23 cellular contexts compared by ENCODE assay signal in the genomic region with DNA sequence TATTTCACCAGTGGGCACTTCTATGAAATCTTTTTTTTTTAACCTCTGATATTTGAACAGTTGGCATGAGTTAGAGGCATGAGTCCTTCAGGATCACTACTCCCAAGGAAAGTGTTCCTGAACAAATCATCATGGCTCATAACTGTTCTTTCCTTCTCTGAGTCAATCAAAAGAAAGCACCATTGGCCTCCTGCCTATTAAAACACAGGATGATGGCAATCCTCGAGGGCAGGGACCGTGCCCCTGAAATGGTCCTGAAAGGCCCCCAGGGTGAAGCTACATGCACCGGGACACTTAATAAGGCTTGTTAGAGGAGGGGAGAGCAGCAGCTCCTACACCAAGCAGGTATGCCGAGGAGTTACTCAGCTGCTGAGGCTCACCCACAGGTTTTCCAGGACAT. TPM values are rescaled to one million over a fixed set of nuclear protein-coding genes. Genes with fewer than 3 reads are reported as not detected.
A peak's percentile ranks its signal among the peaks of the same experiment; 100 is the strongest.
DNase-seq lines count a peak whose midpoint lies in the region; ATAC-seq and TF ChIP-seq lines count a peak whose summit lies in the region.
"Had no signal": no experiment of that assay in that cellular context is flagged by ENCODE, and none has a peak within 500 bp of the region (broad histone marks: within the 10 kb centered on the region; RNA-seq: fewer than 3 reads in every experiment).

No MANE protein-coding gene starts in this region.

- 27% methylated on average over 2 of the region's 4 CpGs for WGBS in SK-N-SH (ENCODE audit: low lambda C conversion rate)
- WGBS in body of pancreas, 2 donors, result 68 to 70% methylated on average over 4 of the region's 4 CpGs
- 70 to 79% methylated on average over 4 of the region's 4 CpGs for WGBS in sigmoid colon, 2 donors

- TF ChIP-seq POLR2A in body of pancreas (IDR thresholded peaks at IDR 0.05) (no peak), sigmoid colon (IDR thresholded peaks at IDR 0.05) (no peak)

- TF ChIP-seq CTCF in SK-N-SH (IDR thresholded peaks at IDR 0.05) (no peak), fibroblast of the aortic adventitia (IDR thresholded peaks at IDR 0.05; ENCODE audit: insufficient read depth, low read length) (no peak), tibial artery (IDR thresholded peaks at IDR 0.05) (peak in 1 of 2 experiments; percentile 6), body of pancreas (IDR thresholded peaks at IDR 0.05) (no peak), sigmoid colon (IDR thresholded peaks at IDR 0.05) (no peak)

- no peaks in the 10 kb centered on the region for H3K9me3 ChIP-seq in SK-N-SH
- H3K9me3 ChIP-seq in tibial artery, result no peaks in the 10 kb centered on the region
- no peaks in the 10 kb centered on the region for H3K9me3 ChIP-seq in body of pancreas
- no peaks in the 10 kb centered on the region for H3K9me3 ChIP-seq in sigmoid colon
- H3K9me3 ChIP-seq: left lung, upper lobe of right lung had no signal

- intact Hi-C loops in tibial artery (cut with DNase I; ENCODE audit: low total_unique reads), result no loop called here
- intact Hi-C loops in body of pancreas (cut with DNase I), result no loop called here
- intact Hi-C loops in sigmoid colon (cut with DNase I), result no loop called here

- H2AFZ ChIP-seq in SK-N-SH (ENCODE audit: low read depth), result no peak overlapping the region

- H3K9ac ChIP-seq in SK-N-SH, result no peak overlapping the region

- no peak overlapping the region for H3K4me2 ChIP-seq in SK-N-SH

- in situ Hi-C loops in ACHN (cut with HindIII; ENCODE audit: low pct_ligation_motif_present, low pct_unique_long_range_greater_than_20kb, low sequenced_read_pairs), result no loop called here

- peaks cover 6% of the 10 kb centered on the region for H3F3A ChIP-seq in SK-N-SH (replicated peaks; ENCODE audit: insufficient read depth)

- peaks cover 0 to 7% of the 10 kb centered on the region in 2 experiments; a peak in 1 of 4 replicates for H3K4me1 ChIP-seq in SK-N-SH (ENCODE audit: control insufficient read depth in 1 of 2, insufficient read depth in 2 of 2, low read depth in 1 of 2, low read length in 1 of 2)
- peaks cover 0 to 38% (median 17%) of the 10 kb centered on the region in 4 donors for H3K4me1 ChIP-seq in tibial artery
- H3K4me1 ChIP-seq in body of pancreas, result no peaks in the 10 kb centered on the region
- H3K4me1 ChIP-seq in sigmoid colon, result peaks cover 0 to 11% (median 3%) of the 10 kb centered on the region in 4 donors
- H3K4me1 ChIP-seq: upper lobe of right lung had no signal

- no peak for ATAC-seq in SK-N-SH treated with all-trans-retinoic acid at 6 μM for 48 hours
- ATAC-seq in body of pancreas, result no peak
- ATAC-seq: left lung, upper lobe of right lung had no signal

- no peak for TF ChIP-seq EP300 in SK-N-SH (IDR thresholded peaks at IDR 0.05; ENCODE audit: borderline replicate concordance in 1 of 2, low read depth in 1 of 2, low read length in 1 of 2)
- no peak for TF ChIP-seq EP300 in sigmoid colon (IDR thresholded peaks at IDR 0.05)

- CTCF ChIA-PET in SK-N-SH (lab: Yijun Ruan, JAX), result interaction anchor here (1.3 kb wide), 1 partner anchor 38 kb away, joined by 3 read pairs; no protein-coding TSS in a partner anchor

- H3K36me3 ChIP-seq in SK-N-SH (replicated peaks in 1 of 2; ENCODE audit: control insufficient read depth in 1 of 2, insufficient read depth in 2 of 2, low read length in 1 of 2) (no peaks in the 10 kb centered on the region), tibial artery (no peaks in the 10 kb centered on the region), body of pancreas (replicated peaks in 1 of 2; ENCODE audit: insufficient read depth in 1 of 2, low read depth in 2 of 2) (no peaks in the 10 kb centered on the region), sigmoid colon (no peaks in the 10 kb centered on the region)
- H3K36me3 ChIP-seq: left lung, upper lobe of right lung had no signal

- no peaks in the 10 kb centered on the region for H4K20me1 ChIP-seq in SK-N-SH (ENCODE audit: insufficient read depth)

- H3K27ac ChIP-seq in SK-N-SH (ENCODE audit: low read depth in 2 of 2, low read length in 1 of 2) (no peak overlapping the region), tibial artery (peak overlapping the region; percentile 55 to 61), body of pancreas (no peak overlapping the region), sigmoid colon (no peak overlapping the region)
- H3K27ac ChIP-seq: 22Rv1, dorsolateral prefrontal cortex, left lung, skin epidermis, upper lobe of right lung had no signal

- POLR2A ChIA-PET in SK-N-SH (lab: Yijun Ruan, JAX), result no interaction called here

- H3K9me2 ChIP-seq in SK-N-SH, result no peaks in the 10 kb centered on the region

- H3K79me2 ChIP-seq in SK-N-SH (ENCODE audit: insufficient read depth), result no peaks in the 10 kb centered on the region

- DNase-seq in SK-N-SH, result no peak
- DNase-seq in astrocyte of the hippocampus (ENCODE audit: low read depth, low spot score), result peak; percentile 25
- peak; percentile 20 for DNase-seq in fibroblast of the aortic adventitia (ENCODE audit: low read depth)
- no peak for DNase-seq in tibial artery
- DNase-seq in body of pancreas, result no peak
- DNase-seq in sigmoid colon, result no peak
- DNase-seq in ACHN, result no peak
- DNase-seq: activated CD4-positive, alpha-beta T cell treated with anti-CD3 and anti-CD28 coated beads, Interleukin-2, amount 10 ng/mL, durations not matched to agents 24 days and 14 days; activated effector memory CD4-positive, alpha-beta T cell treated with Interleukin-2 at 50 U/mL for 16 hours; central memory CD4-positive, alpha-beta T cell; dorsolateral prefrontal cortex; erythroblast; glutamatergic neuron; left lung; NCI-H2171 treated with DMSO at 0.1 percent for 48 hours; nephron progenitor cell; SHP77; T-helper 1 cell; upper lobe of right lung had no signal

- TF ChIP-seq RAD21 in SK-N-SH (IDR thresholded peaks at IDR 0.05; ENCODE audit: low read length), result no peak

- H3K4me3 ChIP-seq in SK-N-SH (ENCODE audit: low read depth in 2 of 2, low read length in 1 of 2) (no peak overlapping the region), fibroblast of the aortic adventitia (ENCODE audit: low read depth, low read length) (no peak overlapping the region), tibial artery (no peak overlapping the region), body of pancreas (no peak overlapping the region), sigmoid colon (no peak overlapping the region)
- H3K4me3 ChIP-seq: dorsolateral prefrontal cortex, left lung, skin epidermis, upper lobe of right lung had no signal

- H3K27me3 ChIP-seq in SK-N-SH (ENCODE audit: insufficient read depth) (no peaks in the 10 kb centered on the region), tibial artery (no peaks in the 10 kb centered on the region), body of pancreas (no peaks in the 10 kb centered on the region), sigmoid colon (no peaks in the 10 kb centered on the region)
- H3K27me3 ChIP-seq: dorsolateral prefrontal cortex, left lung, upper lobe of right lung had no signal

TF ChIP-seq in SK-N-SH, 30 proteins besides CTCF, POLR2A, EP300 and RAD21:
- peak; percentile 22; the same call in 1 of the 2 replicates for TF ChIP-seq NFIC (IDR thresholded peaks at IDR 0.05; ENCODE audit: borderline replicate concordance)
- TF ChIP-seq MXI1 (IDR thresholded peaks at IDR 0.05; ENCODE audit: low read depth, low read length), result no peak
TF ChIP-seq in SK-N-SH: peak in this region for 1.

TF ChIP-seq in SK-N-SH treated with all-trans-retinoic acid at 6 μM for 48 hours, 23 proteins besides CTCF, POLR2A, EP300 and RAD21 (continues in another document):
- TF ChIP-seq TCF4 (CRISPR knock-in tag; IDR thresholded peaks at IDR 0.05; ENCODE audit: borderline replicate concordance), result no peak
- TF ChIP-seq ISL1 (CRISPR knock-in tag; IDR thresholded peaks at IDR 0.05), result no peak
- no peak for TF ChIP-seq ZNF565 (CRISPR knock-in tag; conservative IDR thresholded peaks at IDR 0.05; ENCODE audit: low read depth)
- TF ChIP-seq ZNF8 (CRISPR knock-in tag; IDR thresholded peaks at IDR 0.05), result no peak
- no peak for TF ChIP-seq ARNTL (CRISPR knock-in tag; IDR thresholded peaks at IDR 0.05; ENCODE audit: borderline replicate concordance, low read depth)
- TF ChIP-seq, protein P1, sequence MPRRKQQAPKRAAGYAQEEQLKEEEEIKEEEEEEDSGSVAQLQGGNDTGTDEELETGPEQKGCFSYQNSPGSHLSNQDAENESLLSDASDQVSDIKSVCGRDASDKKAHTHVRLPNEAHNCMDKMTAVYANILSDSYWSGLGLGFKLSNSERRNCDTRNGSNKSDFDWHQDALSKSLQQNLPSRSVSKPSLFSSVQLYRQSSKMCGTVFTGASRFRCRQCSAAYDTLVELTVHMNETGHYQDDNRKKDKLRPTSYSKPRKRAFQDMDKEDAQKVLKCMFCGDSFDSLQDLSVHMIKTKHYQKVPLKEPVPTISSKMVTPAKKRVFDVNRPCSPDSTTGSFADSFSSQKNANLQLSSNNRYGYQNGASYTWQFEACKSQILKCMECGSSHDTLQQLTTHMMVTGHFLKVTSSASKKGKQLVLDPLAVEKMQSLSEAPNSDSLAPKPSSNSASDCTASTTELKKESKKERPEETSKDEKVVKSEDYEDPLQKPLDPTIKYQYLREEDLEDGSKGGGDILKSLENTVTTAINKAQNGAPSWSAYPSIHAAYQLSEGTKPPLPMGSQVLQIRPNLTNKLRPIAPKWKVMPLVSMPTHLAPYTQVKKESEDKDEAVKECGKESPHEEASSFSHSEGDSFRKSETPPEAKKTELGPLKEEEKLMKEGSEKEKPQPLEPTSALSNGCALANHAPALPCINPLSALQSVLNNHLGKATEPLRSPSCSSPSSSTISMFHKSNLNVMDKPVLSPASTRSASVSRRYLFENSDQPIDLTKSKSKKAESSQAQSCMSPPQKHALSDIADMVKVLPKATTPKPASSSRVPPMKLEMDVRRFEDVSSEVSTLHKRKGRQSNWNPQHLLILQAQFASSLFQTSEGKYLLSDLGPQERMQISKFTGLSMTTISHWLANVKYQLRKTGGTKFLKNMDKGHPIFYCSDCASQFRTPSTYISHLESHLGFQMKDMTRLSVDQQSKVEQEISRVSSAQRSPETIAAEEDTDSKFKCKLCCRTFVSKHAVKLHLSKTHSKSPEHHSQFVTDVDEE (CRISPR knock-in tag; IDR thresholded peaks at IDR 0.05), result no peak
- TF ChIP-seq TOX (CRISPR knock-in tag; IDR thresholded peaks at IDR 0.05; ENCODE audit: borderline replicate concordance), result no peak
- TF ChIP-seq ZFP30 (CRISPR knock-in tag; IDR thresholded peaks at IDR 0.05), result no peak
- no peak for TF ChIP-seq RARB (CRISPR knock-in tag; IDR thresholded peaks at IDR 0.05)

RNA-seq across cellular contexts. Expression of a gene that starts 43.5 kb away (rescaled TPM):
- polyA plus RNA-seq in SK-N-SH (2012; rRNA removed) (0.03 TPM in 2 replicates), sigmoid colon (under 1 TPM in 1 of 3 donors, not detected in 2; 0.01 TPM)
- polyA plus RNA-seq in SK-N-SH (2012; cell fraction: cytosol; rRNA removed), result 0.04 and 0.05 TPM in 2 replicates
- 0.06 and 0.07 TPM in 2 replicates for polyA plus RNA-seq in SK-N-SH (2012; cell fraction: nucleus; rRNA removed)
- total RNA-seq in fibroblast of the aortic adventitia (ENCODE audit: low replicate concordance) (0.16 TPM in 1 of 2 replicates, not detected in the other), body of pancreas (not detected), sigmoid colon (under 1 TPM in 1 of 4 donors, not detected in 3; 0.28 TPM)
- total RNA-seq: activated CD4-positive, alpha-beta T cell treated with anti-CD3 and anti-CD28 coated beads, Interleukin-2, amount 10 ng/mL, durations not matched to agents 24 days and 14 days; mononuclear cell; upper lobe of right lung had no signal

Comparison
In these comparisons a context has a peak if more than half of its experiments do, and no peak if none do; other contexts are left out.
1. DNase-seq: peak in astrocyte of the hippocampus (single experiment) and fibroblast of the aortic adventitia (single experiment); none in SK-N-SH (single experiment), tibial artery (0 of 2), body of pancreas (0 of 4), sigmoid colon (single experiment) and ACHN (single experiment).
2. H3K27ac ChIP-seq: peak in tibial artery (2 of 2); none in SK-N-SH (0 of 2), body of pancreas (0 of 4) and sigmoid colon (0 of 4).